In the genomic region with DNA sequence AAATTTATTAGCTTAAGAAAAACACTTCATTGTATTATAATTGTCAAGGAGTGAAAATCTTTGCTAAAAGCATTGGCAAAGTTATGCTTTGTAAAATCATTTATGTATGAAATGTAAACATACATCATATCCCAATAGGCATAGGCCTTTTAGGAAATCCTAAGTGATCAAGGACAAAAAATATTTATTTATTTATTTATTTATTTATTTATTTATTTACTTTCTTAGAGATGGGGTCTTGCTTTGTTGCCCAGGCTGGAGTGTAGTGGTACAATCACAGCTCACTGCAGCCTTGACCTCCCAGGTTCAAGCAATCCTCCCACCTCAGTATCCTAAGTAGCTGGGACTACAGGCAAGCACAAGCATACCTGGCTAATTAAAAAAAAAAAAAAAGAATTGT, we compare ENCODE assay signal across 8 cellular contexts. TPM values are rescaled to one million over a fixed set of nuclear protein-coding genes. Genes with fewer than 3 reads are reported as not detected.
"Had no signal": no experiment of that assay in that cellular context is flagged by ENCODE, and none has a peak within 500 bp of the region (broad histone marks: within the 10 kb centered on the region; RNA-seq: fewer than 3 reads in every experiment).

No MANE protein-coding gene starts in this region.

- ATAC-seq: HepG2, K562 had no signal

- FAIRE-seq: HepG2, K562 had no signal

- H3K4me2 ChIP-seq: KMS-11 had no signal

- DNase-seq: IMR-90, KBM-7, KG1 had no signal

- H3K27ac ChIP-seq: HL-60, KMS-11 had no signal

- H3K4me3 ChIP-seq: K562 had no signal

RNA-seq across cellular contexts. Expression of gene DLGAP5, which starts 32.0 kb away (rescaled TPM):
- polyA plus RNA-seq: IgD-negative memory B cell had no signal
